ENCODE assay signal across 8 cellular contexts in genomic region chr1:246506785-246507639, GRCh38.
DNase-seq lines count a peak whose midpoint lies in the region; ATAC-seq lines count a peak whose summit lies in the region.

TSS of gene SMYD3 (minus strand) at chr1:246507279.

- peak; percentile 96 for DNase-seq in AG08396 (ENCODE audit: low spot score)
- DNase-seq in NCI-H2196 treated with DMSO at 0.1 percent for 48 hours (lab: John Stamatoyannopoulos, UW; ENCODE audit: unreplicated experiment), result peak; percentile 21
- peak; percentile 64 to 68 (median 66) for DNase-seq in activated CD4-positive, CD25-positive, alpha-beta regulatory T cell (lab: John Stamatoyannopoulos, UW)
- DNase-seq in cerebellar cortex (ENCODE audit: low spot score), result peak; percentile 81
- peak; percentile 66 for DNase-seq in kidney glomerular epithelial cell (lab: John Stamatoyannopoulos, UW)
- DNase-seq in stimulated activated CD4-positive, alpha-beta T cell treated with anti-CD3 and anti-CD28 coated beads, Interleukin-1b, Interleukin-23, amount 100 ng/mL, for 24 hours (ENCODE audit: low read depth in 4 of 4, low spot score in 1 of 4), result peak; percentile 51 to 58 (median 52)

- peak; percentile 78 for ATAC-seq in GM18873 (IDR thresholded peaks at IDR 0.05; ENCODE audit: low FRiP score, unreplicated experiment)
- ATAC-seq in HG03135 (IDR thresholded peaks at IDR 0.05; ENCODE audit: unreplicated experiment), result peak; percentile 85

Comparison
In these comparisons a context has a peak if more than half of its experiments do, and no peak if none do; other contexts are left out.
1. Peak in every context shown above with its lines: DNase-seq and ATAC-seq.
2. DNase-seq: peak in every context shown above with its lines; median percentile 96 in AG08396; 81 in cerebellar cortex; 66 in activated CD4-positive, CD25-positive, alpha-beta regulatory T cell; 66 in kidney glomerular epithelial cell; 52 in stimulated activated CD4-positive, alpha-beta T cell treated with anti-CD3 and anti-CD28 coated beads, Interleukin-1b, Interleukin-23, amount 100 ng/mL, for 24 hours; 21 in NCI-H2196 treated with DMSO at 0.1 percent for 48 hours.